8 cellular contexts compared by ENCODE assay signal in genomic region chr14:88562532-88562830, GRCh38. TPM values are rescaled to one million over a fixed set of nuclear protein-coding genes. Genes with fewer than 3 reads are reported as not detected.
DNase-seq lines count a peak whose midpoint lies in the region; ATAC-seq lines count a peak whose summit lies in the region.

No MANE protein-coding gene starts in this region.

- CTCF ChIA-PET in activated CD8-positive, alpha-beta T cell treated with anti-CD3 and anti-CD28 coated beads, Interleukin-2, amount 10 ng/mL, durations not matched to agents 7 days and 5 days (lab: Charles Lee) = no interaction called here

- H3K4me1 ChIP-seq in subcutaneous abdominal adipose tissue (ENCODE audit: control insufficient read depth in 5 of 5, insufficient read depth in 5 of 5, low read length in 5 of 5) = peaks cover 2 to 19% (median 17%) of the 10 kb centered on the region in 5 donors

- DNase-seq in T-helper 1 cell (no peak), GF-D8 (lab: John Stamatoyannopoulos, UW) (no peak), hypothalamus (lab: John Stamatoyannopoulos, UW) (no peak), NCI-H524 treated with DMSO at 0.1 percent for 48 hours (lab: John Stamatoyannopoulos, UW) (no peak)
- no peak for DNase-seq in activated CD8-positive, alpha-beta T cell treated with anti-CD3 and anti-CD28 coated beads, Interleukin-2, amount 10 ng/mL, durations not matched to agents 7 days and 5 days

- peak overlapping the region; percentile 91 for H3K4me3 Mint-ChIP-seq in T-helper 1 cell treated with Interleukin-12 subunit alpha and Interleukin-12 subunit beta and Interleukin-4 antibody, amounts not matched to agents 30 μg/mL and 1 μg/mL, for 36 hours
- H3K4me3 Mint-ChIP-seq in activated CD8-positive, alpha-beta T cell treated with anti-CD3 and anti-CD28 coated beads, Interleukin-2, amount 10 ng/mL, durations not matched to agents 7 days and 5 days = peak overlapping the region; percentile 82

- H3K4me3 ChIP-seq in iPS-18c (ENCODE audit: insufficient read depth, low read depth, low read length) (peak overlapping the region; percentile 99), subcutaneous abdominal adipose tissue (ENCODE audit: low read depth in 1 of 5, low read length in 5 of 5) (peak overlapping the region; percentile 66 to 98 (median 92))

- no peaks in the 10 kb centered on the region for H3K9me3 ChIP-seq in iPS-18c (ENCODE audit: control insufficient read depth, insufficient read depth, low read length)
- H3K9me3 ChIP-seq in subcutaneous abdominal adipose tissue (ENCODE audit: control insufficient read depth in 5 of 5, low read length in 5 of 5) = no peaks in the 10 kb centered on the region

- no peaks in the 10 kb centered on the region for H3K27me3 ChIP-seq in subcutaneous abdominal adipose tissue (ENCODE audit: control insufficient read depth in 5 of 5, insufficient read depth in 4 of 5, low read length in 5 of 5)

- H3K27me3 Mint-ChIP-seq in T-helper 1 cell treated with Interleukin-12 subunit alpha and Interleukin-12 subunit beta and Interleukin-4 antibody, amounts not matched to agents 30 μg/mL and 1 μg/mL, for 36 hours (ENCODE audit: low read depth) = peaks cover 31% of the 10 kb centered on the region
- peaks cover 16% of the 10 kb centered on the region for H3K27me3 Mint-ChIP-seq in activated CD8-positive, alpha-beta T cell treated with anti-CD3 and anti-CD28 coated beads, Interleukin-2, amount 10 ng/mL, durations not matched to agents 7 days and 5 days (ENCODE audit: low read depth)

- POLR2A ChIA-PET in activated CD8-positive, alpha-beta T cell treated with anti-CD3 and anti-CD28 coated beads, Interleukin-2, amount 10 ng/mL, durations not matched to agents 7 days and 5 days (lab: Charles Lee) = no interaction called here

- peaks cover 30% of the 10 kb centered on the region for H3K4me1 Mint-ChIP-seq in T-helper 1 cell treated with Interleukin-12 subunit alpha and Interleukin-12 subunit beta and Interleukin-4 antibody, amounts not matched to agents 30 μg/mL and 1 μg/mL, for 36 hours (ENCODE audit: low read depth)
- peaks cover 36% of the 10 kb centered on the region for H3K4me1 Mint-ChIP-seq in activated CD8-positive, alpha-beta T cell treated with anti-CD3 and anti-CD28 coated beads, Interleukin-2, amount 10 ng/mL, durations not matched to agents 7 days and 5 days (ENCODE audit: low read depth)

- H3K36me3 ChIP-seq in subcutaneous abdominal adipose tissue (ENCODE audit: control insufficient read depth in 5 of 5, insufficient read depth in 5 of 5, low read length in 5 of 5) = no peaks in the 10 kb centered on the region

- H3K9ac ChIP-seq in subcutaneous abdominal adipose tissue (ENCODE audit: low read length in 5 of 5) = peak overlapping the region in 4 of 5 donors; percentile 37 to 93 (median 86)

- peak overlapping the region; percentile 57 for H3K27ac Mint-ChIP-seq in T-helper 1 cell treated with Interleukin-12 subunit alpha and Interleukin-12 subunit beta and Interleukin-4 antibody, amounts not matched to agents 30 μg/mL and 1 μg/mL, for 36 hours
- H3K27ac Mint-ChIP-seq in activated CD8-positive, alpha-beta T cell treated with anti-CD3 and anti-CD28 coated beads, Interleukin-2, amount 10 ng/mL, durations not matched to agents 7 days and 5 days = peak overlapping the region; percentile 88

- peaks cover 10% of the 10 kb centered on the region for H3K36me3 Mint-ChIP-seq in T-helper 1 cell treated with Interleukin-12 subunit alpha and Interleukin-12 subunit beta and Interleukin-4 antibody, amounts not matched to agents 30 μg/mL and 1 μg/mL, for 36 hours (ENCODE audit: low read depth)
- H3K36me3 Mint-ChIP-seq in activated CD8-positive, alpha-beta T cell treated with anti-CD3 and anti-CD28 coated beads, Interleukin-2, amount 10 ng/mL, durations not matched to agents 7 days and 5 days (ENCODE audit: low read depth) = peaks cover 19% of the 10 kb centered on the region

- no peaks in the 10 kb centered on the region for H3K9me3 Mint-ChIP-seq in T-helper 1 cell treated with Interleukin-12 subunit alpha and Interleukin-12 subunit beta and Interleukin-4 antibody, amounts not matched to agents 30 μg/mL and 1 μg/mL, for 36 hours
- no peaks in the 10 kb centered on the region for H3K9me3 Mint-ChIP-seq in activated CD8-positive, alpha-beta T cell treated with anti-CD3 and anti-CD28 coated beads, Interleukin-2, amount 10 ng/mL, durations not matched to agents 7 days and 5 days (ENCODE audit: insufficient read depth)

- no peak for ATAC-seq in activated CD8-positive, alpha-beta T cell treated with anti-CD3 and anti-CD28 coated beads, Interleukin-2, amount 10 ng/mL, durations not matched to agents 7 days and 5 days

- H3K27ac ChIP-seq in subcutaneous abdominal adipose tissue (ENCODE audit: low read depth, low read length) = no peak overlapping the region

RNA-seq across cellular contexts. Expression of gene ZC3H14, which starts 0.4 kb away (rescaled TPM):
- 10 to 100 TPM; 39.6 to 42.4 TPM for total RNA-seq in activated CD8-positive, alpha-beta T cell treated with anti-CD3 and anti-CD28 coated beads, Interleukin-2, amount 10 ng/mL, durations not matched to agents 7 days and 5 days

RNA-seq across cellular contexts. Expression of gene PTPN21, which starts 7.7 kb away (rescaled TPM):
- under 1 TPM in 1 of 2 experiments, not detected in 1; 0.08 TPM for total RNA-seq in activated CD8-positive, alpha-beta T cell treated with anti-CD3 and anti-CD28 coated beads, Interleukin-2, amount 10 ng/mL, durations not matched to agents 7 days and 5 days
